ENCODE assay signal across 2 cellular contexts in the genomic region with DNA sequence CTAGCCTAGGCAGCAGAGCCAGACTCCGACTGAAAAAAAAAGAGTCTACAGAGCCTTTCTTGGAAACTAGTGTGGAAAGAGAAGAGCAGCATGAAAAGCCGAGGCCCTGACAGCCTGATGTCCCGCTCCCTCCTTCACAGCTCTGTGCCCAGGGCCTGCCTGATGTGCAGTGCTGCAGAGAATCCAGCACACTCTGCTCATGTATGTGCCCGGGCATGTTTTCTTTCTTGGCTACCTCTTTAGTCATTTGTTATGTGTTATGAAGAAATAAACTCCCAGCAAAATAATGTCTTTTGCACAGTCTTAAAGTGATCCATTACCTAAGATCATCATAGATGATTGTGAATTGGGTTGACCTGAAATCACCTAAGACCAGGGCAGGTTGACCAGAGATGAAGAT.
TF ChIP-seq lines count a peak whose summit lies in the region.

No MANE protein-coding gene starts in this region.

TF ChIP-seq in HCT116, 20 proteins besides CTCF, POLR2A, EP300 and RAD21:
- TF ChIP-seq CEBPB (IDR thresholded peaks at IDR 0.05; ENCODE audit: low read depth) (no peak), EGR1 (IDR thresholded peaks at IDR 0.05; ENCODE audit: low read depth) (no peak), SP1 (IDR thresholded peaks at IDR 0.05; ENCODE audit: low read depth) (no peak), SIN3A (IDR thresholded peaks at IDR 0.05; ENCODE audit: low read depth) (no peak), SRF (IDR thresholded peaks at IDR 0.05; ENCODE audit: low read depth) (no peak), FOSL1 (IDR thresholded peaks at IDR 0.05; ENCODE audit: low read depth) (no peak), POLR2AphosphoS5 (IDR thresholded peaks at IDR 0.05; ENCODE audit: low read depth, low read length) (no peak), CBX3 (IDR thresholded peaks at IDR 0.05; ENCODE audit: low read depth) (no peak), JUND (IDR thresholded peaks at IDR 0.05) (no peak), EZH2 (IDR thresholded peaks at IDR 0.05) (no peak)

TF ChIP-seq in K562, 482 proteins besides CTCF, POLR2A, EP300 and RAD21:
- TF ChIP-seq, protein P1, sequence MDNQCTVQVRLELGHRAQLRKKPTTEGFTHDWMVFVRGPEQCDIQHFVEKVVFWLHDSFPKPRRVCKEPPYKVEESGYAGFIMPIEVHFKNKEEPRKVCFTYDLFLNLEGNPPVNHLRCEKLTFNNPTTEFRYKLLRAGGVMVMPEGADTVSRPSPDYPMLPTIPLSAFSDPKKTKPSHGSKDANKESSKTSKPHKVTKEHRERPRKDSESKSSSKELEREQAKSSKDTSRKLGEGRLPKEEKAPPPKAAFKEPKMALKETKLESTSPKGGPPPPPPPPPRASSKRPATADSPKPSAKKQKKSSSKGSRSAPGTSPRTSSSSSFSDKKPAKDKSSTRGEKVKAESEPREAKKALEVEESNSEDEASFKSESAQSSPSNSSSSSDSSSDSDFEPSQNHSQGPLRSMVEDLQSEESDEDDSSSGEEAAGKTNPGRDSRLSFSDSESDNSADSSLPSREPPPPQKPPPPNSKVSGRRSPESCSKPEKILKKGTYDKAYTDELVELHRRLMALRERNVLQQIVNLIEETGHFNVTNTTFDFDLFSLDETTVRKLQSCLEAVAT (IDR thresholded peaks at IDR 0.05), result no peak
- TF ChIP-seq BCL6 (CRISPR knock-in tag; IDR thresholded peaks at IDR 0.05) (no peak), MXI1 (IDR thresholded peaks at IDR 0.05; ENCODE audit: low read depth, low read length) (no peak), ZC3H11A (IDR thresholded peaks at IDR 0.05; ENCODE audit: low read depth, low read length) (no peak), IRF2 (CRISPR knock-in tag; IDR thresholded peaks at IDR 0.05) (no peak)
- TF ChIP-seq, protein P2, sequence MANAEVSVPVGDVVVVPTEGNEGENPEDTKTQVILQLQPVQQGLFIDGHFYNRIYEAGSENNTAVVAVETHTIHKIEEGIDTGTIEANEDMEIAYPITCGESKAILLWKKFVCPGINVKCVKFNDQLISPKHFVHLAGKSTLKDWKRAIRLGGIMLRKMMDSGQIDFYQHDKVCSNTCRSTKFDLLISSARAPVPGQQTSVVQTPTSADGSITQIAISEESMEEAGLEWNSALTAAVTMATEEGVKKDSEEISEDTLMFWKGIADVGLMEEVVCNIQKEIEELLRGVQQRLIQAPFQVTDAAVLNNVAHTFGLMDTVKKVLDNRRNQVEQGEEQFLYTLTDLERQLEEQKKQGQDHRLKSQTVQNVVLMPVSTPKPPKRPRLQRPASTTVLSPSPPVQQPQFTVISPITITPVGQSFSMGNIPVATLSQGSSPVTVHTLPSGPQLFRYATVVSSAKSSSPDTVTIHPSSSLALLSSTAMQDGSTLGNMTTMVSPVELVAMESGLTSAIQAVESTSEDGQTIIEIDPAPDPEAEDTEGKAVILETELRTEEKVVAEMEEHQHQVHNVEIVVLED (CRISPR knock-in tag; IDR thresholded peaks at IDR 0.05), result no peak
